8 cellular contexts compared by ENCODE assay signal in genomic region chr10:3783721-3784432, GRCh38. TPM values are rescaled to one million over a fixed set of nuclear protein-coding genes. Genes with fewer than 3 reads are reported as not detected.
A peak's percentile ranks its signal among the peaks of the same experiment; 100 is the strongest.
DNase-seq lines count a peak whose midpoint lies in the region; ATAC-seq and TF ChIP-seq lines count a peak whose summit lies in the region.

No MANE protein-coding gene starts in this region.

- peak overlapping the region; percentile 82 for H3K4me3 ChIP-seq in HFF-Myc (replicated peaks; ENCODE audit: low read depth, low read length)
- peak overlapping the region; percentile 81 for H3K4me3 ChIP-seq in NT2/D1 (ENCODE audit: insufficient read length, low read depth)
- H3K4me3 ChIP-seq in adrenal gland: peak overlapping the region; percentile 63 to 83 (median 80)

- DNase-seq in AML-193 (lab: John Stamatoyannopoulos, UW) (peak; percentile 44 to 50), HFF-Myc (ENCODE audit: extremely low read depth, low read depth) (no peak), NT2/D1 (ENCODE audit: low read depth, low spot score) (peak; percentile 72), adrenal gland (peak; percentile 50 to 86 (median 71)), left cardiac atrium (peak; percentile 74), posterior vena cava (ENCODE audit: low spot score) (peak; percentile 91), cerebellar nuclear complex (lab: John Stamatoyannopoulos, UW) (no peak)

- ATAC-seq in left cardiac atrium (no peak), HG03280 (IDR thresholded peaks at IDR 0.05; ENCODE audit: unreplicated experiment) (no peak)

- peaks cover 2% of the 10 kb centered on the region for H3K27me3 ChIP-seq in NT2/D1 (ENCODE audit: insufficient read depth, insufficient read length)
- no peaks in the 10 kb centered on the region for H3K27me3 ChIP-seq in adrenal gland

- peak overlapping the region; percentile 95 for H3K9ac ChIP-seq in NT2/D1 (ENCODE audit: insufficient read length, low read depth)

- TF ChIP-seq CTCF in HFF-Myc (IDR thresholded peaks at IDR 0.05; ENCODE audit: low read depth, low read length, missing control alignments): no peak
- no peak for TF ChIP-seq CTCF in adrenal gland (IDR thresholded peaks at IDR 0.05)

- H3K4me1 ChIP-seq in NT2/D1 (ENCODE audit: insufficient read depth, insufficient read length): peaks cover 10% of the 10 kb centered on the region
- peaks cover 23 to 49% of the 10 kb centered on the region in 2 donors for H3K4me1 ChIP-seq in adrenal gland (replicated peaks in 1 of 2)

- WGBS in adrenal gland, 4 donors: 0 to 1% (median 0%) methylated on average over 22 of the region's 22 CpGs

- intact Hi-C loops in adrenal gland (cut with DNase I): loop anchor here in 1 of 2 donors (10.0 kb wide), 1 partner anchor 91 kb away; no protein-coding TSS in a partner anchor
- intact Hi-C loops in left cardiac atrium (cut with DNase I): loop anchor here (5.0 to 10.0 kb wide), 6 partner anchors 257 to 881 kb away; no protein-coding TSS in a partner anchor
- intact Hi-C loops in posterior vena cava (cut with DNase I): loop anchor here (10.0 kb wide), 1 partner anchor 461 kb away; no protein-coding TSS in a partner anchor

- peak in 1 of 2 donors; percentile 1 for TF ChIP-seq POLR2A in adrenal gland (IDR thresholded peaks at IDR 0.05)

- H3K9me3 ChIP-seq in NT2/D1 (ENCODE audit: insufficient read depth, low read length) (no peaks in the 10 kb centered on the region), adrenal gland (replicated peaks in 1 of 3) (no peaks in the 10 kb centered on the region)

- H3K36me3 ChIP-seq in NT2/D1 (ENCODE audit: insufficient read depth, insufficient read length, low read length): peaks cover 53% of the 10 kb centered on the region
- H3K36me3 ChIP-seq in adrenal gland (replicated peaks in 1 of 2): peaks cover 0 to 32% of the 10 kb centered on the region in 2 donors

- H3K27ac ChIP-seq in adrenal gland: peak overlapping the region; percentile 89 to 100 (median 100)

RNA-seq across cellular contexts. Expression of gene KLF6, which starts 1.1 kb away (rescaled TPM):
- 10 to 100 TPM; 14.4 to 70.2 (median 38.9) TPM for total RNA-seq in adrenal gland
- 10 to 100 TPM; 14.9 to 25.2 (median 18.0) TPM for polyA plus RNA-seq in adrenal gland
- 10 to 100 TPM; 76.3 to 78.7 TPM for total RNA-seq in left cardiac atrium
- 100 to 1,000 TPM; 183 to 493 TPM for total RNA-seq in posterior vena cava

Comparison
In these comparisons a context has a peak if more than half of its experiments do, and no peak if none do; other contexts are left out.
1. DNase-seq: peak in AML-193 (2 of 2), NT2/D1 (single experiment), adrenal gland (7 of 7), left cardiac atrium (single experiment) and posterior vena cava (single experiment); none in HFF-Myc (single experiment) and cerebellar nuclear complex (0 of 2).
2. Peak in every context shown above with its lines, with median percentiles within 50 percentile points of each other: H3K4me3 ChIP-seq.